In genomic region chr16:30377050-30377811, GRCh38 we compare ENCODE assay signal across 1 cellular context.
TF ChIP-seq lines count a peak whose summit lies in the region.

No MANE protein-coding gene starts in this region.

TF ChIP-seq in WTC11, 78 proteins besides CTCF, POLR2A, EP300 and RAD21 (continued from another document):
- TF ChIP-seq HMGXB4 (CRISPR knock-in tag; IDR thresholded peaks at IDR 0.05) (no peak), ZBTB43 (CRISPR knock-in tag; IDR thresholded peaks at IDR 0.05) (no peak), PRRX2 (CRISPR knock-in tag; IDR thresholded peaks at IDR 0.05) (no peak), ATF2 (CRISPR knock-in tag; IDR thresholded peaks at IDR 0.05; ENCODE audit: borderline replicate concordance, low read depth) (no peak), ZNF219 (CRISPR knock-in tag; IDR thresholded peaks at IDR 0.05; ENCODE audit: borderline replicate concordance) (no peak), JAZF1 (CRISPR knock-in tag; IDR thresholded peaks at IDR 0.05) (no peak)
TF ChIP-seq in WTC11: peak in this region for 0.
